ENCODE assay signal across 1 cellular context in genomic region chr9:124776952-124777645, GRCh38.
TF ChIP-seq lines count a peak whose summit lies in the region.

Gene OLFML2A, plus strand, starts transcription at chr9:124777133. Its CDS starts 138 bp downstream, at chr9:124777271.

TF ChIP-seq in H1, 55 proteins besides CTCF, POLR2A, EP300 and RAD21 (continued from another document):
- TF ChIP-seq SP2 (IDR thresholded peaks at IDR 0.05; ENCODE audit: low read length) (no peak), POLR2AphosphoS5 (IDR thresholded peaks at IDR 0.05; ENCODE audit: low read depth, low read length) (no peak), HDAC2 (IDR thresholded peaks at IDR 0.05; ENCODE audit: borderline replicate concordance in 1 of 2, low read depth in 2 of 2, low read length in 2 of 2) (peak; percentile 59 to 66; a peak in 1 of 4 replicates), SUZ12 (IDR thresholded peaks at IDR 0.05; ENCODE audit: low read length) (0 out of 2 replicates have a peak, but pooled peaks have one; percentile 39), CBX5 (IDR thresholded peaks at IDR 0.05; ENCODE audit: low read depth, low read length) (no peak), PHF8 (conservative IDR thresholded peaks at IDR 0.05; ENCODE audit: low read depth, low read length) (peak; percentile 37; the same call in 1 of the 2 replicates), CHD2 (IDR thresholded peaks at IDR 0.05; ENCODE audit: low read length) (no peak), RNF2 (IDR thresholded peaks at IDR 0.05; ENCODE audit: borderline replicate concordance, low read depth, low read length, missing control alignments, poor library complexity, severe bottlenecking) (no peak), KDM4A (IDR thresholded peaks at IDR 0.05; ENCODE audit: low read depth, low read length, severe bottlenecking) (peak; percentile 83), CTBP2 (IDR thresholded peaks at IDR 0.05; ENCODE audit: borderline replicate concordance, insufficient read depth, insufficient read length, low read length) (no peak), BRCA1 (IDR thresholded peaks at IDR 0.05; ENCODE audit: low read depth, low read length) (no peak), TAF7 (optimal IDR thresholded peaks at IDR 0.05; ENCODE audit: borderline replicate concordance, low read depth, low read length) (peak; percentile 25), USF2 (IDR thresholded peaks at IDR 0.05; ENCODE audit: low read length) (no peak), BACH1 (IDR thresholded peaks at IDR 0.05; ENCODE audit: low read length) (peak; percentile 50), SIN3A (conservative IDR thresholded peaks at IDR 0.05 in 1 of 2, IDR thresholded peaks at IDR 0.05 in 1 of 2; ENCODE audit: low read depth in 1 of 2, low read length in 2 of 2) (0 out of 4 replicates have a peak, but pooled peaks of 1 of the 2 experiments have one; percentile 26)
- TF ChIP-seq, protein P1, sequence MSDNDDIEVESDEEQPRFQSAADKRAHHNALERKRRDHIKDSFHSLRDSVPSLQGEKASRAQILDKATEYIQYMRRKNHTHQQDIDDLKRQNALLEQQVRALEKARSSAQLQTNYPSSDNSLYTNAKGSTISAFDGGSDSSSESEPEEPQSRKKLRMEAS (IDR thresholded peaks at IDR 0.05) = peak; percentile 43; the same call in 1 of the 2 replicates
